13 cellular contexts compared by ENCODE assay signal in genomic region chr10:3048114-3049019, GRCh38. TPM values are rescaled to one million over a fixed set of nuclear protein-coding genes. Genes with fewer than 3 reads are reported as not detected.
DNase-seq lines count a peak whose midpoint lies in the region; ATAC-seq, FAIRE-seq and TF ChIP-seq lines count a peak whose summit lies in the region.
"Had no signal": no experiment of that assay in that cellular context is flagged by ENCODE, and none has a peak within 500 bp of the region (broad histone marks: within the 10 kb centered on the region; RNA-seq: fewer than 3 reads in every experiment).

No MANE protein-coding gene starts in this region.

- H2AK5ac ChIP-seq in H9 (ENCODE audit: insufficient read length, low read length) = no peak overlapping the region

- H3K79me1 ChIP-seq in H9 (ENCODE audit: insufficient read depth, low read depth, low read length, poor library complexity, severe bottlenecking) = no peaks in the 10 kb centered on the region

- H4K20me1 ChIP-seq in H9 (ENCODE audit: control insufficient read depth, insufficient read depth, insufficient read length) (no peaks in the 10 kb centered on the region), astrocyte (ENCODE audit: insufficient read depth, low read length) (no peaks in the 10 kb centered on the region)

- H3K27me3 ChIP-seq in H9 (ENCODE audit: insufficient read depth, low read length) (no peaks in the 10 kb centered on the region), astrocyte (ENCODE audit: insufficient read depth, low read length) (no peaks in the 10 kb centered on the region), thoracic aorta (replicated peaks; ENCODE audit: insufficient read depth) (no peaks in the 10 kb centered on the region)

- no peak overlapping the region for H3K4me2 ChIP-seq in H9 (ENCODE audit: insufficient read depth, insufficient read length, low read length)
- peak overlapping the region; percentile 67 for H3K4me2 ChIP-seq in astrocyte (ENCODE audit: low read length)

- peaks cover 4% of the 10 kb centered on the region for H3K23me2 ChIP-seq in H9 (ENCODE audit: insufficient read length, low read depth, low read length, poor library complexity, severe bottlenecking)

- no peak overlapping the region for H2AFZ ChIP-seq in H9 (ENCODE audit: low read length)
- peak overlapping the region; percentile 77 for H2AFZ ChIP-seq in astrocyte (ENCODE audit: low read depth, low read length)

- no peak overlapping the region for H4K91ac ChIP-seq in H9 (ENCODE audit: insufficient read length, low read depth, low read length)

- no peak overlapping the region for H3K14ac ChIP-seq in H9 (ENCODE audit: insufficient read depth, low read length)

- no peaks in the 10 kb centered on the region for H3K9me3 Mint-ChIP-seq in H9
- H3K9me3 Mint-ChIP-seq in astrocyte (ENCODE audit: unreplicated experiment) = no peaks in the 10 kb centered on the region
- H3K9me3 Mint-ChIP-seq: activated CD4-positive, alpha-beta T cell treated with anti-CD3 and anti-CD28 coated beads, Interleukin-2, amount 10 ng/mL, durations not matched to agents 7 days and 5 days had no signal

- H2BK120ac ChIP-seq in H9 (ENCODE audit: low read depth, low read length, poor library complexity, severe bottlenecking) = no peak overlapping the region

- TF ChIP-seq CTCF in H9 (conservative IDR thresholded peaks at IDR 0.05) (no peak), astrocyte (IDR thresholded peaks at IDR 0.05; ENCODE audit: insufficient read depth, low read depth, low read length) (no peak), thoracic aorta (IDR thresholded peaks at IDR 0.05) (no peak)

- H3K79me2 ChIP-seq in H9 (ENCODE audit: insufficient read depth, low read length) (no peaks in the 10 kb centered on the region), astrocyte (ENCODE audit: insufficient read depth, low read length) (no peaks in the 10 kb centered on the region)

- H3T11ph ChIP-seq in H9 (ENCODE audit: low read length) = no peak overlapping the region

- H4K8ac ChIP-seq in H9 (replicated peaks; ENCODE audit: insufficient read length, low read depth, low read length) = no peak overlapping the region

- H3K27me3 Mint-ChIP-seq in H9 (ENCODE audit: low read depth) (no peaks in the 10 kb centered on the region; the same call in none of the 2 replicates), astrocyte (ENCODE audit: low read depth, unreplicated experiment) (no peaks in the 10 kb centered on the region)

- H3K9ac ChIP-seq in H9 (ENCODE audit: extremely low read depth, insufficient read length, low read length) (no peak overlapping the region), astrocyte (ENCODE audit: low read length) (peak overlapping the region; percentile 55)

- FAIRE-seq in astrocyte (lab: Jason Lieb, UNC) = no peak

- H2BK20ac ChIP-seq in H9 (ENCODE audit: low read depth, low read length, poor library complexity, severe bottlenecking) = no peak overlapping the region

- ATAC-seq in thoracic aorta (ENCODE audit: insufficient number of reproducible peaks, low FRiP score, low read depth) (peak; percentile 27), HG02571 (IDR thresholded peaks at IDR 0.05; ENCODE audit: unreplicated experiment) (no peak), HG03565 (IDR thresholded peaks at IDR 0.05; ENCODE audit: unreplicated experiment) (no peak)
- ATAC-seq: lower lobe of right lung had no signal

- no peak overlapping the region for H2BK5ac ChIP-seq in H9 (ENCODE audit: insufficient read length, low read length)

- H3K56ac ChIP-seq in H9 (ENCODE audit: insufficient read length, low read depth, low read length) = no peak overlapping the region

- peak; percentile 69 for DNase-seq in H9
- peak; percentile 50 for DNase-seq in astrocyte (ENCODE audit: low read depth)
- DNase-seq in kidney glomerular epithelial cell (lab: John Stamatoyannopoulos, UW) = peak; percentile 83
- no peak for DNase-seq in thoracic aorta (ENCODE audit: low spot score)
- no peak for DNase-seq in UCSD-AML1 (lab: John Stamatoyannopoulos, UW; ENCODE audit: unreplicated experiment)
- DNase-seq: activated CD4-positive, alpha-beta T cell treated with anti-CD3 and anti-CD28 coated beads, Interleukin-2, amount 10 ng/mL, durations not matched to agents 7 days and 5 days; DMS79; lower lobe of right lung; NCI-H2171 treated with DMSO at 0.1 percent for 48 hours; SHP77; stimulated activated naive CD4-positive, alpha-beta T cell had no signal

- H3K36me3 Mint-ChIP-seq in H9 (ENCODE audit: insufficient read depth in 1 of 3, low read depth in 3 of 3) = no peaks in the 10 kb centered on the region
- H3K36me3 Mint-ChIP-seq in astrocyte (ENCODE audit: low read depth, unreplicated experiment) = no peaks in the 10 kb centered on the region

- H3K4me3 ChIP-seq in astrocyte (ENCODE audit: insufficient read depth, low read depth, low read length) (no peak overlapping the region), thoracic aorta (peak overlapping the region; percentile 52)
- H3K4me3 ChIP-seq: lower lobe of right lung had no signal

- no peak overlapping the region for H3K4ac ChIP-seq in H9 (ENCODE audit: low read depth, low read length)

- no peak overlapping the region for H4K5ac ChIP-seq in H9 (ENCODE audit: insufficient read length, low read depth, low read length)

- peaks cover 21 to 35% of the 10 kb centered on the region in 2 experiments for H3K4me1 Mint-ChIP-seq in H9
- peaks cover 39% of the 10 kb centered on the region for H3K4me1 Mint-ChIP-seq in astrocyte (ENCODE audit: low read depth, unreplicated experiment)
- H3K4me1 Mint-ChIP-seq: activated CD4-positive, alpha-beta T cell treated with anti-CD3 and anti-CD28 coated beads, Interleukin-2, amount 10 ng/mL, durations not matched to agents 7 days and 5 days had no signal

- no peak overlapping the region for H2BK15ac ChIP-seq in H9 (ENCODE audit: low read depth, low read length)

- no peak overlapping the region for H2BK12ac ChIP-seq in H9 (ENCODE audit: insufficient read length, low read depth, low read length)

- no peak overlapping the region for H3K23ac ChIP-seq in H9 (ENCODE audit: insufficient read length, low read depth, low read length)

- WGBS in H9 (ENCODE audit: extremely low coverage, insufficient read length, low lambda C conversion rate) = no CpG with 5 or more reads among the region's 17 CpGs

- H3K27ac ChIP-seq in H9 (ENCODE audit: insufficient read length, low read depth, low read length) = no peak overlapping the region
- peak overlapping the region; percentile 74 for H3K27ac ChIP-seq in astrocyte (ENCODE audit: low read depth, low read length)
- peak overlapping the region; percentile 80 to 84 for H3K27ac ChIP-seq in thoracic aorta
- H3K27ac ChIP-seq: lower lobe of right lung had no signal

- H3K27ac Mint-ChIP-seq in H9 = no peak overlapping the region; a peak in 1 of 7 replicates
- peak overlapping the region; percentile 87 for H3K27ac Mint-ChIP-seq in astrocyte (ENCODE audit: unreplicated experiment)
- H3K27ac Mint-ChIP-seq: activated CD4-positive, alpha-beta T cell treated with anti-CD3 and anti-CD28 coated beads, Interleukin-2, amount 10 ng/mL, durations not matched to agents 7 days and 5 days had no signal

- no peaks in the 10 kb centered on the region for H3K9me3 ChIP-seq in H9 (ENCODE audit: control insufficient read depth, low read depth, low read length)
- no peaks in the 10 kb centered on the region for H3K9me3 ChIP-seq in astrocyte (ENCODE audit: insufficient read depth, low read depth, low read length)
- H3K9me3 ChIP-seq in thoracic aorta = no peaks in the 10 kb centered on the region
- H3K9me3 ChIP-seq: lower lobe of right lung had no signal

- no peaks in the 10 kb centered on the region for H3K36me3 ChIP-seq in astrocyte (ENCODE audit: insufficient read depth, low read length)
- H3K36me3 ChIP-seq in thoracic aorta = no peaks in the 10 kb centered on the region
- H3K36me3 ChIP-seq: lower lobe of right lung had no signal

- H3K4me1 ChIP-seq in H9 (ENCODE audit: insufficient read depth, low read length) = peaks cover 6% of the 10 kb centered on the region; the same call in 1 of the 2 replicates
- peaks cover 45% of the 10 kb centered on the region for H3K4me1 ChIP-seq in astrocyte (ENCODE audit: insufficient read depth, low read length)
- peaks cover 24 to 53% of the 10 kb centered on the region in 2 donors for H3K4me1 ChIP-seq in thoracic aorta (ENCODE audit: control insufficient read depth in 1 of 2, low read depth in 2 of 2)

- 0 out of 5 replicates have a peak overlapping the region, but pooled peaks of 1 of the 2 experiments have one; percentile 42 for H3K4me3 Mint-ChIP-seq in H9
- no peak overlapping the region for H3K4me3 Mint-ChIP-seq in astrocyte (ENCODE audit: unreplicated experiment)
- H3K4me3 Mint-ChIP-seq: activated CD4-positive, alpha-beta T cell treated with anti-CD3 and anti-CD28 coated beads, Interleukin-2, amount 10 ng/mL, durations not matched to agents 7 days and 5 days had no signal

- H3K18ac ChIP-seq in H9 (ENCODE audit: insufficient read length, low read depth, low read length) = no peak overlapping the region

RNA-seq across cellular contexts. Expression of gene PFKP, which starts 19.0 kb away (rescaled TPM):
- total RNA-seq in H9 (2021) (145 and 148 TPM in 2 replicates), astrocyte (356 and 361 TPM in 2 replicates), thoracic aorta (100 to 1,000 TPM in 1 of 2 donors, 10 to 100 TPM in 1; 91.4 to 153 TPM)

Comparison
In these comparisons a context has a peak if more than half of its experiments do, and no peak if none do; other contexts are left out.
1. DNase-seq: peak in H9 (single experiment), astrocyte (single experiment) and kidney glomerular epithelial cell (single experiment); none in thoracic aorta (single experiment) and UCSD-AML1 (single experiment).